Comparison of ENCODE assay signal across 11 cellular contexts in the genomic region with DNA sequence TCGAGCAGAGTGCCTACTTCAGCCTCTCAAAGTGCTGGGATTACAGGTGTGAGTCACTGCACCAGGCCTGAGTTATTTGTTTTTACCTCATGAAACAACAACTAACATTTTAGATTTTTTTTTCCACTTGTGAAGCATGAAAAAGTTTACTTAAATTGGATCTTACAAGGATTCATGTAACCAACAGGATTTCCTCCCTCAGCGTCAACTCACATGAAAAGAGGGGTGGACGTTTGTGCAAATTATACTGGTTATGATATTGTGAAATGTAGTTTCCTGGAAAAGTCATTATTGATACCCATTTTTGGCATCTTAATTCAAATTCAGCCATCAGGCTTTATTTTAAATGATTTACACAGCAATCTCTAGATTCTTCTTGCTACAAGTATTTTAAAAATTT.
DNase-seq lines count a peak whose midpoint lies in the region; ATAC-seq and TF ChIP-seq lines count a peak whose summit lies in the region.
"Had no signal": no experiment of that assay in that cellular context is flagged by ENCODE, and none has a peak within 500 bp of the region (broad histone marks: within the 10 kb centered on the region; RNA-seq: fewer than 3 reads in every experiment).

No MANE protein-coding gene starts in this region.

- ATAC-seq in stimulated activated memory B cell treated with anti-CD40 and anti-IgM and Interleukin-4, amounts not matched to agents 10 μg/mL and 1 μg/mL and 100 μg/mL, for 72 hours, result no peak

- DNase-seq in activated T-cell treated with anti-CD3 and anti-CD28 coated beads, Interleukin-2, amount 50 U/mL, for 24 hours, result no peak
- no peak for DNase-seq in activated T-cell treated with anti-CD3 and anti-CD28 coated beads, Interleukin-2, amount 50 U/mL, for 1 hour
- DNase-seq in Kasumi-1 (lab: John Stamatoyannopoulos, UW) (peak; percentile 36 to 44), coronary artery (ENCODE audit: low spot score) (no peak), NCI-H748 (lab: John Stamatoyannopoulos, UW; ENCODE audit: unreplicated experiment) (no peak), NCI-H345 treated with DMSO at 0.1 percent for 48 hours (lab: John Stamatoyannopoulos, UW; ENCODE audit: unreplicated experiment) (no peak), NCI-H2107 (lab: John Stamatoyannopoulos, UW) (no peak)
- DNase-seq: occipital lobe; stimulated activated CD8-positive, alpha-beta memory T cell treated with anti-CD3 and anti-CD28 coated beads, Interleukin-4, amount 100 ng/mL, for 48 hours; T1000 had no signal

- H3K27ac Mint-ChIP-seq in activated T-cell treated with anti-CD3 and anti-CD28 coated beads, Interleukin-2, amount 50 U/mL, for 24 hours, result peak overlapping the region; percentile 77
- peak overlapping the region; percentile 46 for H3K27ac Mint-ChIP-seq in stimulated activated memory B cell treated with anti-CD40 and anti-IgM and Interleukin-4, amounts not matched to agents 10 μg/mL and 1 μg/mL and 100 μg/mL, for 72 hours

- peak overlapping the region; percentile 38 for H3K4me3 Mint-ChIP-seq in activated T-cell treated with anti-CD3 and anti-CD28 coated beads, Interleukin-2, amount 50 U/mL, for 24 hours
- no peak overlapping the region for H3K4me3 Mint-ChIP-seq in stimulated activated memory B cell treated with anti-CD40 and anti-IgM and Interleukin-4, amounts not matched to agents 10 μg/mL and 1 μg/mL and 100 μg/mL, for 72 hours

- H3K9me3 Mint-ChIP-seq in activated T-cell treated with anti-CD3 and anti-CD28 coated beads, Interleukin-2, amount 50 U/mL, for 24 hours, result no peaks in the 10 kb centered on the region
- H3K9me3 Mint-ChIP-seq in stimulated activated memory B cell treated with anti-CD40 and anti-IgM and Interleukin-4, amounts not matched to agents 10 μg/mL and 1 μg/mL and 100 μg/mL, for 72 hours, result no peaks in the 10 kb centered on the region

- H3K27ac ChIP-seq in coronary artery, result peak overlapping the region; percentile 17 to 59

- peaks cover 43% of the 10 kb centered on the region for H3K36me3 Mint-ChIP-seq in activated T-cell treated with anti-CD3 and anti-CD28 coated beads, Interleukin-2, amount 50 U/mL, for 24 hours (ENCODE audit: low read depth)
- H3K36me3 Mint-ChIP-seq in stimulated activated memory B cell treated with anti-CD40 and anti-IgM and Interleukin-4, amounts not matched to agents 10 μg/mL and 1 μg/mL and 100 μg/mL, for 72 hours, result peaks cover 21% of the 10 kb centered on the region

- peaks cover 75% of the 10 kb centered on the region for H3K4me1 Mint-ChIP-seq in activated T-cell treated with anti-CD3 and anti-CD28 coated beads, Interleukin-2, amount 50 U/mL, for 24 hours (ENCODE audit: low read depth)
- peaks cover 53% of the 10 kb centered on the region for H3K4me1 Mint-ChIP-seq in stimulated activated memory B cell treated with anti-CD40 and anti-IgM and Interleukin-4, amounts not matched to agents 10 μg/mL and 1 μg/mL and 100 μg/mL, for 72 hours

- H3K27me3 Mint-ChIP-seq in activated T-cell treated with anti-CD3 and anti-CD28 coated beads, Interleukin-2, amount 50 U/mL, for 24 hours, result no peaks in the 10 kb centered on the region
- no peaks in the 10 kb centered on the region for H3K27me3 Mint-ChIP-seq in stimulated activated memory B cell treated with anti-CD40 and anti-IgM and Interleukin-4, amounts not matched to agents 10 μg/mL and 1 μg/mL and 100 μg/mL, for 72 hours

- TF ChIP-seq CTCF in coronary artery (IDR thresholded peaks at IDR 0.05), result no peak

- H3K4me3 ChIP-seq in coronary artery, result no peak overlapping the region

Comparison
In these comparisons a context has a peak if more than half of its experiments do, and no peak if none do; other contexts are left out.
1. DNase-seq: peak in Kasumi-1 (2 of 2); none in activated T-cell treated with anti-CD3 and anti-CD28 coated beads, Interleukin-2, amount 50 U/mL, for 24 hours (single experiment), activated T-cell treated with anti-CD3 and anti-CD28 coated beads, Interleukin-2, amount 50 U/mL, for 1 hour (single experiment), coronary artery (single experiment), NCI-H748 (single experiment), NCI-H345 treated with DMSO at 0.1 percent for 48 hours (single experiment) and NCI-H2107 (single experiment).